Comparison of ENCODE assay signal across 29 cellular contexts in genomic region chr4:159158083-159158617, GRCh38.
"Had no signal": no experiment of that assay in that cellular context is flagged by ENCODE, and none has a peak within 500 bp of the region (broad histone marks: within the 10 kb centered on the region; RNA-seq: fewer than 3 reads in every experiment).

No MANE protein-coding gene starts in this region.

- H2AFZ ChIP-seq: hepatocyte had no signal

- H3K27me3 ChIP-seq: breast epithelium, gastroesophageal sphincter, hepatocyte, neutrophil, pancreas, thyroid gland, upper lobe of left lung, vagina had no signal

- H3K36me3 ChIP-seq: breast epithelium, gastroesophageal sphincter, neutrophil, pancreas, thyroid gland, upper lobe of left lung, vagina had no signal

- H3K9me3 ChIP-seq: breast epithelium, gastroesophageal sphincter, neutrophil, pancreas, psoas muscle, thyroid gland, upper lobe of left lung, vagina had no signal

- H3K4me2 ChIP-seq: hepatocyte had no signal

- H3K4me3 Mint-ChIP-seq: activated CD4-positive, alpha-beta T cell treated with anti-CD3 and anti-CD28 coated beads for 36 hours; activated CD8-positive, alpha-beta memory T cell treated with anti-CD3 and anti-CD28 coated beads, Interleukin-2, amount 10 ng/mL, durations not matched to agents 7 days and 5 days; activated CD8-positive, alpha-beta T cell treated with anti-CD3 and anti-CD28 coated beads, Interleukin-2, amount 10 ng/mL, durations not matched to agents 7 days and 5 days; activated naive CD4-positive, alpha-beta T cell treated with anti-CD3 and anti-CD28 coated beads, Interleukin-2, amount 50 U/mL, for 24 hours; central memory CD8-positive, alpha-beta T cell; dendritic cell treated with granulocyte-macrophage colony-stimulating factor and Interleukin-4, amounts not matched to agents 40 ng/mL and 50 ng/mL, for 4 days; nephron; stimulated activated memory B cell treated with anti-CD40 and anti-IgM and Interleukin-4, amounts not matched to agents 10 μg/mL and 1 μg/mL and 100 μg/mL, for 72 hours; stimulated activated naive CD8-positive, alpha-beta T cell treated with anti-CD3 and anti-CD28 coated beads, Interleukin-15, amount 100 ng/mL, for 72 hours; T-helper 2 cell treated with Interferon-gamma antibody and Interleukin-4, amounts not matched to agents 5 μg/mL and 100 μg/mL, for 36 hours had no signal

- H3K27ac ChIP-seq: breast epithelium, gastroesophageal sphincter, hepatocyte, neutrophil, pancreas, psoas muscle, thyroid gland, upper lobe of left lung, vagina had no signal

- H3K4me1 ChIP-seq: breast epithelium had no signal

- H3K9me3 Mint-ChIP-seq: activated naive CD4-positive, alpha-beta T cell treated with anti-CD3 and anti-CD28 coated beads, Interleukin-2, amount 50 U/mL, for 24 hours; activated T-helper 2 cell treated with anti-CD3 and anti-CD28 coated beads, Interferon-gamma antibody, Interleukin-2, Interleukin-4, amounts not matched to agents 10 μg/mL and 5 μg/mL and 100 μg/mL, durations not matched to agents 14 hours and 24 hours and 36 hours; central memory CD8-positive, alpha-beta T cell; dendritic cell treated with granulocyte-macrophage colony-stimulating factor and Interleukin-4, amounts not matched to agents 40 ng/mL and 50 ng/mL, for 4 days; nephron; stimulated activated memory B cell treated with anti-CD40 and anti-IgM and Interleukin-4, amounts not matched to agents 10 μg/mL and 1 μg/mL and 100 μg/mL, for 72 hours; stimulated activated naive CD8-positive, alpha-beta T cell treated with anti-CD3 and anti-CD28 coated beads, Interleukin-15, amount 100 ng/mL, for 72 hours; T-helper 2 cell treated with Interferon-gamma antibody and Interleukin-4, amounts not matched to agents 5 μg/mL and 100 μg/mL, for 36 hours had no signal

- H3K4me3 ChIP-seq: breast epithelium, gastroesophageal sphincter, hepatocyte, pancreas, psoas muscle, smooth muscle cell, thyroid gland, upper lobe of left lung, vagina had no signal

- H3K27ac Mint-ChIP-seq: activated CD4-positive, alpha-beta T cell treated with anti-CD3 and anti-CD28 coated beads for 36 hours; activated CD8-positive, alpha-beta memory T cell treated with anti-CD3 and anti-CD28 coated beads, Interleukin-2, amount 10 ng/mL, durations not matched to agents 7 days and 5 days; activated CD8-positive, alpha-beta T cell treated with anti-CD3 and anti-CD28 coated beads, Interleukin-2, amount 10 ng/mL, durations not matched to agents 7 days and 5 days; activated naive CD4-positive, alpha-beta T cell treated with anti-CD3 and anti-CD28 coated beads, Interleukin-2, amount 50 U/mL, for 24 hours; activated T-helper 2 cell treated with anti-CD3 and anti-CD28 coated beads, Interferon-gamma antibody, Interleukin-2, Interleukin-4, amounts not matched to agents 10 μg/mL and 5 μg/mL and 100 μg/mL, durations not matched to agents 14 hours and 24 hours and 36 hours; dendritic cell treated with granulocyte-macrophage colony-stimulating factor and Interleukin-4, amounts not matched to agents 40 ng/mL and 50 ng/mL, for 4 days; stimulated activated memory B cell treated with anti-CD40 and anti-IgM and Interleukin-4, amounts not matched to agents 10 μg/mL and 1 μg/mL and 100 μg/mL, for 72 hours; stimulated activated naive CD8-positive, alpha-beta T cell treated with anti-CD3 and anti-CD28 coated beads, Interleukin-15, amount 100 ng/mL, for 72 hours; T-helper 2 cell treated with Interferon-gamma antibody and Interleukin-4, amounts not matched to agents 5 μg/mL and 100 μg/mL, for 36 hours had no signal

- ATAC-seq: activated CD4-positive, alpha-beta T cell treated with anti-CD3 and anti-CD28 coated beads for 36 hours; activated CD8-positive, alpha-beta memory T cell treated with anti-CD3 and anti-CD28 coated beads, Interleukin-2, amount 10 ng/mL, durations not matched to agents 7 days and 5 days; activated CD8-positive, alpha-beta T cell treated with anti-CD3 and anti-CD28 coated beads, Interleukin-2, amount 10 ng/mL, durations not matched to agents 7 days and 5 days; gastroesophageal sphincter; pancreas; psoas muscle; stimulated activated memory B cell treated with anti-CD40 and anti-IgM and Interleukin-4, amounts not matched to agents 10 μg/mL and 1 μg/mL and 100 μg/mL, for 72 hours; stimulated activated naive CD8-positive, alpha-beta T cell treated with anti-CD3 and anti-CD28 coated beads, Interleukin-15, amount 100 ng/mL, for 72 hours had no signal

- H3K36me3 Mint-ChIP-seq: activated CD8-positive, alpha-beta memory T cell treated with anti-CD3 and anti-CD28 coated beads, Interleukin-2, amount 10 ng/mL, durations not matched to agents 7 days and 5 days; activated naive CD4-positive, alpha-beta T cell treated with anti-CD3 and anti-CD28 coated beads, Interleukin-2, amount 50 U/mL, for 24 hours; stimulated activated memory B cell treated with anti-CD40 and anti-IgM and Interleukin-4, amounts not matched to agents 10 μg/mL and 1 μg/mL and 100 μg/mL, for 72 hours had no signal

- DNase-seq: activated CD4-positive, alpha-beta T cell treated with anti-CD3 and anti-CD28 coated beads for 36 hours; activated CD4-positive, CD25-positive, alpha-beta regulatory T cell; activated CD8-positive, alpha-beta memory T cell treated with anti-CD3 and anti-CD28 coated beads, Interleukin-2, amount 10 ng/mL, durations not matched to agents 7 days and 5 days; activated CD8-positive, alpha-beta T cell treated with anti-CD3 and anti-CD28 coated beads, Interleukin-2, amount 10 ng/mL, durations not matched to agents 7 days and 5 days; activated T-cell treated with anti-CD3 and anti-CD28 coated beads, Interleukin-2, amount 50 U/mL, for 48 hours; effector CD8-positive, alpha-beta T cell; islet precursor cell; mammary epithelial cell; pancreas; psoas muscle; stimulated activated CD4-positive, alpha-beta T cell treated with anti-CD3 and anti-CD28 coated beads, Interleukin-1b, Interleukin-23, amount 100 ng/mL, for 48 hours; stimulated activated CD4-positive, alpha-beta T cell treated with anti-CD3 and anti-CD28 coated beads, Interleukin-4, amount 100 ng/mL, for 4 hours; stimulated activated CD8-positive, alpha-beta memory T cell treated with anti-CD3 and anti-CD28 coated beads, Interleukin-4, amount 100 ng/mL, for 48 hours; stimulated activated naive CD8-positive, alpha-beta T cell treated with anti-CD3 and anti-CD28 coated beads, Interleukin-15, amount 100 ng/mL, for 72 hours; thyroid gland; upper lobe of left lung had no signal

- H3K27me3 Mint-ChIP-seq: activated CD4-positive, alpha-beta T cell treated with anti-CD3 and anti-CD28 coated beads for 36 hours; activated CD8-positive, alpha-beta memory T cell treated with anti-CD3 and anti-CD28 coated beads, Interleukin-2, amount 10 ng/mL, durations not matched to agents 7 days and 5 days; activated naive CD4-positive, alpha-beta T cell treated with anti-CD3 and anti-CD28 coated beads, Interleukin-2, amount 50 U/mL, for 24 hours; central memory CD8-positive, alpha-beta T cell; dendritic cell treated with granulocyte-macrophage colony-stimulating factor and Interleukin-4, amounts not matched to agents 40 ng/mL and 50 ng/mL, for 4 days; stimulated activated memory B cell treated with anti-CD40 and anti-IgM and Interleukin-4, amounts not matched to agents 10 μg/mL and 1 μg/mL and 100 μg/mL, for 72 hours; stimulated activated naive CD8-positive, alpha-beta T cell treated with anti-CD3 and anti-CD28 coated beads, Interleukin-15, amount 100 ng/mL, for 72 hours had no signal
